Comparison of ENCODE assay signal across 2 cellular contexts in the genomic region with DNA sequence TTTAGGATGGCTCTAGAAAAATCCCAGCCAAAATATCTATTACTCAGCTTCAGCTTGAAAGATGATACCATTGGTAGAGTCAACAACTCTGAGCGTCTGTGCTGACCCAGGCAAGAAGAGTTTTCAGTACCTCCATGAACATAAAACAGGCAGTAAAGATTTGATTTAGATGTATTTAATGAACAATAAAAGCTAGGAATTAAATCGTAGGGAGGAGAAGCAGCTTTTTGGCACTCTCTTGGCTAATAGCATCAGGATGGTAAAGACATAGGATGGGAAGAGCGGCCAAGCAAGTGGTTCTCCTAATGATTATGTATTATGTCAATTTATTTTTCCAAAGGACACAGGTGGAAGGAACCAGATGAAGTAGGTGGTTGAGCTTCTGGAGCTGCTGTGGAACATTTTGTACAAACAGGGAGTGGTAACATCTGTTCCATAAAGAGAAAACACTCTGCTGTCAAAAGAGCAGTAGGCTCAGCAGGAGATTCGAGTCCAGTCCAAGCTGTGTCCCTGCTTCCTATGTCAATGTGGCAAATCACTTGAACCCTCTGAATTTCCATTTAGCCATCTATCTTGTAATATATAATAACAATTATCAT.
TF ChIP-seq lines count a peak whose summit lies in the region.

No MANE protein-coding gene starts in this region.

TF ChIP-seq in IMR-90, 13 proteins besides CTCF, POLR2A, EP300 and RAD21:
- TF ChIP-seq RCOR1 (IDR thresholded peaks at IDR 0.05; ENCODE audit: insufficient replicate concordance, low read length) (no peak), MAZ (IDR thresholded peaks at IDR 0.05; ENCODE audit: borderline replicate concordance, low read depth, low read length) (no peak), NFE2L2 (IDR thresholded peaks at IDR 0.05; ENCODE audit: low read depth, low read length) (no peak), MAFK (IDR thresholded peaks at IDR 0.05; ENCODE audit: low read depth, low read length) (no peak), CEBPB (IDR thresholded peaks at IDR 0.05; ENCODE audit: low read depth, low read length) (no peak), SMC3 (IDR thresholded peaks at IDR 0.05; ENCODE audit: low read depth, low read length) (no peak), BHLHE40 (IDR thresholded peaks at IDR 0.05; ENCODE audit: low read depth, low read length) (no peak), CHD1 (IDR thresholded peaks at IDR 0.05; ENCODE audit: low read depth, low read length) (no peak), RFX5 (IDR thresholded peaks at IDR 0.05; ENCODE audit: low read depth, low read length) (no peak), MXI1 (IDR thresholded peaks at IDR 0.05; ENCODE audit: borderline replicate concordance, low read depth, low read length) (no peak), FOS (IDR thresholded peaks at IDR 0.05; ENCODE audit: low read depth, low read length) (no peak)
- TF ChIP-seq, protein P1, sequence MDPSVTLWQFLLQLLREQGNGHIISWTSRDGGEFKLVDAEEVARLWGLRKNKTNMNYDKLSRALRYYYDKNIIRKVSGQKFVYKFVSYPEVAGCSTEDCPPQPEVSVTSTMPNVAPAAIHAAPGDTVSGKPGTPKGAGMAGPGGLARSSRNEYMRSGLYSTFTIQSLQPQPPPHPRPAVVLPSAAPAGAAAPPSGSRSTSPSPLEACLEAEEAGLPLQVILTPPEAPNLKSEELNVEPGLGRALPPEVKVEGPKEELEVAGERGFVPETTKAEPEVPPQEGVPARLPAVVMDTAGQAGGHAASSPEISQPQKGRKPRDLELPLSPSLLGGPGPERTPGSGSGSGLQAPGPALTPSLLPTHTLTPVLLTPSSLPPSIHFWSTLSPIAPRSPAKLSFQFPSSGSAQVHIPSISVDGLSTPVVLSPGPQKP (IDR thresholded peaks at IDR 0.05; ENCODE audit: borderline replicate concordance, low read depth, low read length): no peak
- TF ChIP-seq, protein P2, sequence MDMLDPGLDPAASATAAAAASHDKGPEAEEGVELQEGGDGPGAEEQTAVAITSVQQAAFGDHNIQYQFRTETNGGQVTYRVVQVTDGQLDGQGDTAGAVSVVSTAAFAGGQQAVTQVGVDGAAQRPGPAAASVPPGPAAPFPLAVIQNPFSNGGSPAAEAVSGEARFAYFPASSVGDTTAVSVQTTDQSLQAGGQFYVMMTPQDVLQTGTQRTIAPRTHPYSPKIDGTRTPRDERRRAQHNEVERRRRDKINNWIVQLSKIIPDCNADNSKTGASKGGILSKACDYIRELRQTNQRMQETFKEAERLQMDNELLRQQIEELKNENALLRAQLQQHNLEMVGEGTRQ (IDR thresholded peaks at IDR 0.05; ENCODE audit: low read depth, low read length): no peak

TF ChIP-seq in SK-N-SH, 30 proteins besides CTCF, POLR2A, EP300 and RAD21:
- TF ChIP-seq RFX5 (IDR thresholded peaks at IDR 0.05; ENCODE audit: low read length) (no peak), GATA2 (CRISPR knock-in tag; IDR thresholded peaks at IDR 0.05) (no peak), TAF1 (IDR thresholded peaks at IDR 0.05; ENCODE audit: borderline replicate concordance, low read depth, low read length) (no peak), SIN3A (IDR thresholded peaks at IDR 0.05; ENCODE audit: borderline replicate concordance, low read depth, low read length) (no peak), YY1 (IDR thresholded peaks at IDR 0.05; ENCODE audit: low read depth) (no peak), RCOR1 (IDR thresholded peaks at IDR 0.05; ENCODE audit: low read length) (no peak), EZH2phosphoT487 (IDR thresholded peaks at IDR 0.05; ENCODE audit: borderline replicate concordance, low read depth) (no peak), FOXM1 (IDR thresholded peaks at IDR 0.05; ENCODE audit: low read depth) (no peak), ELF1 (IDR thresholded peaks at IDR 0.05) (no peak), MXI1 (IDR thresholded peaks at IDR 0.05; ENCODE audit: low read depth, low read length) (no peak), POLR2AphosphoS5 (IDR thresholded peaks at IDR 0.05; ENCODE audit: low read depth, low read length) (no peak)
- TF ChIP-seq, protein P3, sequence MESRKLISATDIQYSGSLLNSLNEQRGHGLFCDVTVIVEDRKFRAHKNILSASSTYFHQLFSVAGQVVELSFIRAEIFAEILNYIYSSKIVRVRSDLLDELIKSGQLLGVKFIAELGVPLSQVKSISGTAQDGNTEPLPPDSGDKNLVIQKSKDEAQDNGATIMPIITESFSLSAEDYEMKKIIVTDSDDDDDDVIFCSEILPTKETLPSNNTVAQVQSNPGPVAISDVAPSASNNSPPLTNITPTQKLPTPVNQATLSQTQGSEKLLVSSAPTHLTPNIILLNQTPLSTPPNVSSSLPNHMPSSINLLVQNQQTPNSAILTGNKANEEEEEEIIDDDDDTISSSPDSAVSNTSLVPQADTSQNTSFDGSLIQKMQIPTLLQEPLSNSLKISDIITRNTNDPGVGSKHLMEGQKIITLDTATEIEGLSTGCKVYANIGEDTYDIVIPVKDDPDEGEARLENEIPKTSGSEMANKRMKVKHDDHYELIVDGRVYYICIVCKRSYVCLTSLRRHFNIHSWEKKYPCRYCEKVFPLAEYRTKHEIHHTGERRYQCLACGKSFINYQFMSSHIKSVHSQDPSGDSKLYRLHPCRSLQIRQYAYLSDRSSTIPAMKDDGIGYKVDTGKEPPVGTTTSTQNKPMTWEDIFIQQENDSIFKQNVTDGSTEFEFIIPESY (IDR thresholded peaks at IDR 0.05; ENCODE audit: borderline replicate concordance, low read depth): no peak
- TF ChIP-seq, protein P4, sequence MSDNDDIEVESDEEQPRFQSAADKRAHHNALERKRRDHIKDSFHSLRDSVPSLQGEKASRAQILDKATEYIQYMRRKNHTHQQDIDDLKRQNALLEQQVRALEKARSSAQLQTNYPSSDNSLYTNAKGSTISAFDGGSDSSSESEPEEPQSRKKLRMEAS (IDR thresholded peaks at IDR 0.05; ENCODE audit: low read depth): no peak
